ENCODE assay signal across 27 cellular contexts in genomic region chr2:237754182-237754581, GRCh38. TPM values are rescaled to one million over a fixed set of nuclear protein-coding genes. Genes with fewer than 3 reads are reported as not detected.
DNase-seq lines count a peak whose midpoint lies in the region; ATAC-seq lines count a peak whose summit lies in the region.
"Had no signal": no experiment of that assay in that cellular context is flagged by ENCODE, and none has a peak within 500 bp of the region (broad histone marks: within the 10 kb centered on the region; RNA-seq: fewer than 3 reads in every experiment).

No MANE protein-coding gene starts in this region.

- H3K36me3 Mint-ChIP-seq in T-helper 17 cell (ENCODE audit: low read depth): peaks cover 16% of the 10 kb centered on the region
- H3K36me3 Mint-ChIP-seq in central memory CD8-positive, alpha-beta T cell (ENCODE audit: insufficient read depth): peaks cover 71% of the 10 kb centered on the region

- peak; percentile 30 for DNase-seq in ELR (ENCODE audit: low read depth)
- DNase-seq in T-helper 17 cell: no peak
- no peak for DNase-seq in central memory CD8-positive, alpha-beta T cell (ENCODE audit: low spot score in 2 of 2)
- DNase-seq in kidney glomerular epithelial cell (lab: John Stamatoyannopoulos, UW): peak; percentile 9
- DNase-seq in NCI-H2196 (lab: John Stamatoyannopoulos, UW; ENCODE audit: unreplicated experiment): no peak
- DNase-seq in NCI-H345 (lab: John Stamatoyannopoulos, UW): no peak
- DNase-seq in iPS-NIHi7 (ENCODE audit: extremely low spot score): no peak
- DNase-seq in 8988T: no peak
- DNase-seq: activated CD4-positive, alpha-beta T cell treated with anti-CD3 and anti-CD28 coated beads, Interleukin-2, amount 10 ng/mL, durations not matched to agents 24 days and 14 days; activated gamma-delta T cell; activated naive CD8-positive, alpha-beta T cell treated with anti-CD3 and anti-CD28 coated beads, Interleukin-2, amount 50 U/mL, for 24 hours; CD4-positive, alpha-beta memory T cell; cerebellar nuclear complex; KBM-7; midbrain; naive thymus-derived CD4-positive, alpha-beta T cell; NCI-H1105; NCI-H187 treated with DMSO at 0.1 percent for 48 hours; NCI-H2171; NCI-H526; nucleus accumbens; PC-9; right lobe of liver; stimulated activated CD4-positive, alpha-beta T cell treated with anti-CD3 and anti-CD28 coated beads, Interleukin-2, amount 100 ng/mL, for 48 hours had no signal

- no peaks in the 10 kb centered on the region for H3K27me3 Mint-ChIP-seq in T-helper 17 cell
- H3K27me3 Mint-ChIP-seq in central memory CD8-positive, alpha-beta T cell: no peaks in the 10 kb centered on the region
- H3K27me3 Mint-ChIP-seq: activated CD4-positive, alpha-beta T cell treated with anti-CD3 and anti-CD28 coated beads, Interleukin-2, amount 10 ng/mL, durations not matched to agents 24 days and 14 days; activated naive CD8-positive, alpha-beta T cell treated with anti-CD3 and anti-CD28 coated beads, Interleukin-2, amount 50 U/mL, for 24 hours; B cell; CD4-positive, alpha-beta memory T cell; naive thymus-derived CD4-positive, alpha-beta T cell; progenitor cell of endocrine pancreas had no signal

- no peak for ATAC-seq in T-helper 17 cell
- ATAC-seq in central memory CD8-positive, alpha-beta T cell (replicated peaks; ENCODE audit: extremely low read depth, poor library complexity, severe bottlenecking): no peak
- ATAC-seq: activated naive CD8-positive, alpha-beta T cell treated with anti-CD3 and anti-CD28 coated beads, Interleukin-2, amount 50 U/mL, for 24 hours; naive thymus-derived CD4-positive, alpha-beta T cell; right lobe of liver had no signal

- no peaks in the 10 kb centered on the region for H3K9me3 ChIP-seq in T-helper 17 cell (ENCODE audit: control insufficient read depth, low read length, poor library complexity, severe bottlenecking)
- H3K9me3 ChIP-seq: right lobe of liver, tibial nerve had no signal

- peaks cover 23% of the 10 kb centered on the region for H3K4me1 Mint-ChIP-seq in T-helper 17 cell
- peaks cover 22% of the 10 kb centered on the region for H3K4me1 Mint-ChIP-seq in central memory CD8-positive, alpha-beta T cell

- peak overlapping the region; percentile 92 for H3K27ac Mint-ChIP-seq in T-helper 17 cell
- peak overlapping the region; percentile 29 for H3K27ac Mint-ChIP-seq in central memory CD8-positive, alpha-beta T cell (ENCODE audit: low read depth)
- H3K27ac Mint-ChIP-seq: activated naive CD8-positive, alpha-beta T cell treated with anti-CD3 and anti-CD28 coated beads, Interleukin-2, amount 50 U/mL, for 24 hours; B cell; progenitor cell of endocrine pancreas had no signal

- H3K9me3 Mint-ChIP-seq in central memory CD8-positive, alpha-beta T cell: no peaks in the 10 kb centered on the region
- H3K9me3 Mint-ChIP-seq: activated CD4-positive, alpha-beta T cell treated with anti-CD3 and anti-CD28 coated beads, Interleukin-2, amount 10 ng/mL, durations not matched to agents 24 days and 14 days; activated naive CD8-positive, alpha-beta T cell treated with anti-CD3 and anti-CD28 coated beads, Interleukin-2, amount 50 U/mL, for 24 hours; CD4-positive, alpha-beta memory T cell; naive thymus-derived CD4-positive, alpha-beta T cell had no signal

- H3K4me3 Mint-ChIP-seq in T-helper 17 cell: no peak overlapping the region
- no peak overlapping the region for H3K4me3 Mint-ChIP-seq in central memory CD8-positive, alpha-beta T cell
- H3K4me3 Mint-ChIP-seq: activated CD4-positive, alpha-beta T cell treated with anti-CD3 and anti-CD28 coated beads, Interleukin-2, amount 10 ng/mL, durations not matched to agents 24 days and 14 days; activated naive CD8-positive, alpha-beta T cell treated with anti-CD3 and anti-CD28 coated beads, Interleukin-2, amount 50 U/mL, for 24 hours; B cell; CD4-positive, alpha-beta memory T cell; naive thymus-derived CD4-positive, alpha-beta T cell had no signal

RNA-seq across cellular contexts. Expression of gene RBM44, which starts 44.4 kb away (rescaled TPM):
- total RNA-seq in T-helper 17 cell: 1 to 10 TPM; 2.2 to 4.0 TPM

Comparison
In these comparisons a context has a peak if more than half of its experiments do, and no peak if none do; other contexts are left out.
1. DNase-seq: peak in ELR (single experiment) and kidney glomerular epithelial cell (single experiment); none in T-helper 17 cell (0 of 3), central memory CD8-positive, alpha-beta T cell (0 of 2), NCI-H2196 (single experiment), NCI-H345 (single experiment), iPS-NIHi7 (single experiment) and 8988T (single experiment).